11 cellular contexts compared by ENCODE assay signal in genomic region chr19:43562211-43562697, GRCh38. TPM values are rescaled to one million over a fixed set of nuclear protein-coding genes. Genes with fewer than 3 reads are reported as not detected.
DNase-seq lines count a peak whose midpoint lies in the region; ATAC-seq and TF ChIP-seq lines count a peak whose summit lies in the region.
"Had no signal": no experiment of that assay in that cellular context is flagged by ENCODE, and none has a peak within 500 bp of the region (broad histone marks: within the 10 kb centered on the region; RNA-seq: fewer than 3 reads in every experiment).

No MANE protein-coding gene starts in this region.

- CTCF ChIA-PET in IMR-90 (lab: Yijun Ruan, JAX): no interaction called here

- no peak overlapping the region for H3K56ac ChIP-seq in IMR-90 (ENCODE audit: extremely low read depth, insufficient read depth, low read length)

- H4K8ac ChIP-seq in IMR-90 (ENCODE audit: low read depth in 2 of 2, low read length in 2 of 2): peak overlapping the region in 1 of 2 experiments; percentile 35; a peak in 1 of 4 replicates

- peaks cover 29% of the 10 kb centered on the region for H3K9me1 ChIP-seq in IMR-90 (ENCODE audit: insufficient read depth, low read length)

- peak overlapping the region; percentile 75 to 91 (median 84) for H3K4me3 Mint-ChIP-seq in naive thymus-derived CD8-positive, alpha-beta T cell
- no peak overlapping the region for H3K4me3 Mint-ChIP-seq in GM23338

- H3F3A ChIP-seq in GM23338 (replicated peaks; ENCODE audit: low read depth): 0 out of 2 replicates have a peak, but pooled peaks cover 5% of the 10 kb centered on the region

- no peak for TF ChIP-seq CTCF in IMR-90 (conservative IDR thresholded peaks at IDR 0.05; ENCODE audit: low read depth, low read length)
- TF ChIP-seq CTCF in brain microvascular endothelial cell (IDR thresholded peaks at IDR 0.05; ENCODE audit: low read depth, low read length, missing control alignments): no peak
- no peak for TF ChIP-seq CTCF in GM23338 (conservative IDR thresholded peaks at IDR 0.05; ENCODE audit: low read depth in 2 of 2)

- H3K27me3 Mint-ChIP-seq in naive thymus-derived CD8-positive, alpha-beta T cell: no peaks in the 10 kb centered on the region
- peaks cover 2% of the 10 kb centered on the region for H3K27me3 Mint-ChIP-seq in GM23338 (ENCODE audit: insufficient read depth, low read depth, poor library complexity)

- no peak overlapping the region for H3K14ac ChIP-seq in IMR-90 (replicated peaks; ENCODE audit: low read depth, low read length)

- TF ChIP-seq RAD21 in IMR-90 (IDR thresholded peaks at IDR 0.05; ENCODE audit: low read length): no peak

- no TSS peak for BruUV-seq in IMR-90 (replicated peaks; lab: Mats Ljungman, UMichigan)

- intact Hi-C loops in IMR-90 (cut with micrococcal nuclease): no loop called here

- H3K36me3 ChIP-seq in BLaER1 treated with 17β-estradiol and CSF1 and Interleukin-3, amounts not matched to agents 10 nM and 100 nM: peaks cover 6 to 43% (median 21%) of the 10 kb centered on the region in 11 experiments; a peak in 19 of 22 replicates
- H3K36me3 ChIP-seq in IMR-90 (ENCODE audit: control insufficient read depth, insufficient read depth, low read length) (peaks cover 9% of the 10 kb centered on the region), brain microvascular endothelial cell (replicated peaks) (no peaks in the 10 kb centered on the region), GM23338 (ENCODE audit: insufficient read depth) (no peaks in the 10 kb centered on the region)
- H3K36me3 ChIP-seq: prostate gland had no signal

- peak overlapping the region; percentile 52 for H2AK9ac ChIP-seq in IMR-90 (replicated peaks; ENCODE audit: low read depth, low read length, poor library complexity)

- TF ChIP-seq POLR2A in IMR-90 (IDR thresholded peaks at IDR 0.05; ENCODE audit: low read depth, low read length): no peak

- H2AK5ac ChIP-seq in IMR-90 (ENCODE audit: low read depth, low read length): peak overlapping the region; percentile 89

- dilution Hi-C loops in IMR-90 (cut with HindIII; ENCODE audit: low sequenced_read_pairs, unreplicated experiment): no loop called here

- H3K27me3 ChIP-seq in BLaER1 treated with 17β-estradiol and CSF1 and Interleukin-3, amounts not matched to agents 10 nM and 100 nM: no peaks in the 10 kb centered on the region
- H3K27me3 ChIP-seq in IMR-90 (ENCODE audit: control insufficient read depth, insufficient read depth, low read length) (no peaks in the 10 kb centered on the region), brain microvascular endothelial cell (replicated peaks) (no peaks in the 10 kb centered on the region), GM23338 (ENCODE audit: insufficient read depth) (no peaks in the 10 kb centered on the region)

- H3K4me2 ChIP-seq in BLaER1 treated with 17β-estradiol and CSF1 and Interleukin-3, amounts not matched to agents 10 nM and 100 nM: peak overlapping the region; percentile 64 to 82 (median 70)
- H3K4me2 ChIP-seq in IMR-90 (ENCODE audit: low read depth, low read length) (no peak overlapping the region), GM23338 (no peak overlapping the region)
- H3K4me2 ChIP-seq: PC-9 had no signal

- H3K27ac ChIP-seq in BLaER1 treated with 17β-estradiol and CSF1 and Interleukin-3, amounts not matched to agents 10 nM and 100 nM: peak overlapping the region; percentile 79 to 98 (median 96)
- H3K27ac ChIP-seq in IMR-90 (ENCODE audit: insufficient read depth, low read length) (no peak overlapping the region), brain microvascular endothelial cell (peak overlapping the region; percentile 19), GM23338 (ENCODE audit: low read depth) (no peak overlapping the region)
- H3K27ac ChIP-seq: PC-9, prostate gland had no signal

- peak overlapping the region; percentile 7; the same call in 1 of the 2 replicates for H3K18ac ChIP-seq in IMR-90 (ENCODE audit: low read depth, low read length)

- H2BK20ac ChIP-seq in IMR-90 (ENCODE audit: low read depth, low read length): peak overlapping the region; percentile 31; the same call in 1 of the 2 replicates

- peak overlapping the region; percentile 68; the same call in 1 of the 2 replicates for H2BK120ac ChIP-seq in IMR-90 (ENCODE audit: low read depth, low read length)

- ATAC-seq in IMR-90 (ENCODE audit: low read depth): no peak
- ATAC-seq in naive thymus-derived CD8-positive, alpha-beta T cell: peak; percentile 6 to 8
- no peak for ATAC-seq in GM23338

- peaks cover 76 to 88% (median 82%) of the 10 kb centered on the region in 10 experiments for H3K4me1 ChIP-seq in BLaER1 treated with 17β-estradiol and CSF1 and Interleukin-3, amounts not matched to agents 10 nM and 100 nM
- H3K4me1 ChIP-seq in IMR-90 (ENCODE audit: control insufficient read depth, insufficient read depth, low read length) (peaks cover 5% of the 10 kb centered on the region), GM23338 (ENCODE audit: insufficient read depth) (no peaks in the 10 kb centered on the region)
- H3K4me1 ChIP-seq: prostate gland had no signal

- no peaks in the 10 kb centered on the region; a peak in 1 of 22 replicates for H4K20me1 ChIP-seq in BLaER1 treated with 17β-estradiol and CSF1 and Interleukin-3, amounts not matched to agents 10 nM and 100 nM
- H4K20me1 ChIP-seq in IMR-90 (ENCODE audit: insufficient read depth, low read length) (peaks cover 6% of the 10 kb centered on the region; the same call in 1 of the 2 replicates), GM23338 (replicated peaks; ENCODE audit: insufficient read depth) (no peaks in the 10 kb centered on the region; the same call in 1 of the 2 replicates)

- H2BK15ac ChIP-seq in IMR-90 (ENCODE audit: low read depth, low read length): peak overlapping the region; percentile 89; the same call in 1 of the 3 replicates

- H3K4me3 ChIP-seq in BLaER1 treated with 17β-estradiol and CSF1 and Interleukin-3, amounts not matched to agents 10 nM and 100 nM: peak overlapping the region in 5 of 10 experiments; percentile 2 to 28 (median 21); a peak in 5 of 20 replicates
- H3K4me3 ChIP-seq in IMR-90 (ENCODE audit: insufficient read depth, low read depth, low read length): no peak overlapping the region
- H3K4me3 ChIP-seq in brain microvascular endothelial cell (ENCODE audit: low read depth, low read length): no peak overlapping the region
- H3K4me3 ChIP-seq in GM23338: no peak overlapping the region
- H3K4me3 ChIP-seq: PC-9, prostate gland had no signal

- peak overlapping the region; percentile 49 for H4K91ac ChIP-seq in IMR-90 (ENCODE audit: insufficient read depth, low read depth, low read length)

- DNase-seq in IMR-90: no peak
- no peak for DNase-seq in brain microvascular endothelial cell
- DNase-seq in naive thymus-derived CD8-positive, alpha-beta T cell: peak in 2 of 10 donors; percentile 5 to 15
- DNase-seq in NCI-H510A treated with DMSO at 0.1 percent for 48 hours (lab: John Stamatoyannopoulos, UW): no peak
- DNase-seq in dedifferentiated amniotic fluid mesenchymal stem cell (ENCODE audit: extremely low spot score): no peak
- DNase-seq in NCI-H2029 (lab: John Stamatoyannopoulos, UW): no peak
- no peak for DNase-seq in GM23338 (ENCODE audit: low spot score)
- DNase-seq: cortex of kidney, PC-9 had no signal

- in situ Hi-C loops in IMR-90 (cut with MboI; ENCODE audit: low sequenced_read_pairs): no loop called here
- in situ Hi-C loops in brain microvascular endothelial cell (cut with HindIII; ENCODE audit: low pct_ligation_motif_present, low sequenced_read_pairs): no loop called here

- no peak overlapping the region for H3K23ac ChIP-seq in IMR-90 (ENCODE audit: low read depth, low read length)

- POLR2A ChIA-PET in IMR-90 (lab: Charles Lee; ENCODE audit: unreplicated experiment): interaction anchor here (0.6 kb wide), 1 partner anchor 29 kb away, joined by 3 read pairs; no protein-coding TSS in a partner anchor
- POLR2A ChIA-PET in naive thymus-derived CD8-positive, alpha-beta T cell (lab: Charles Lee): interaction anchor here (0.6 to 7.6 kb wide), 9 partner anchors 12 to 102 kb away, joined by 3 to 35 read pairs (median 4); partner anchors contain the start of genes IRGQ, PINLYP, XRCC1 and ZNF576

- H3K79me1 ChIP-seq in IMR-90 (ENCODE audit: low read depth in 1 of 2, low read length in 2 of 2): peaks cover 16 to 51% of the 10 kb centered on the region in 2 experiments; a peak in 3 of 4 replicates

- H3K79me2 ChIP-seq in GM23338 (replicated peaks; ENCODE audit: insufficient read depth): no peaks in the 10 kb centered on the region

- H3K9me3 Mint-ChIP-seq in naive thymus-derived CD8-positive, alpha-beta T cell: peaks cover 0 to 1% (median 0%) of the 10 kb centered on the region in 9 donors
- H3K9me3 Mint-ChIP-seq in GM23338: no peaks in the 10 kb centered on the region

- no peaks in the 10 kb centered on the region; a peak in 1 of 22 replicates for H3K9me3 ChIP-seq in BLaER1 treated with 17β-estradiol and CSF1 and Interleukin-3, amounts not matched to agents 10 nM and 100 nM (replicated peaks in 1 of 11)
- no peaks in the 10 kb centered on the region for H3K9me3 ChIP-seq in IMR-90 (ENCODE audit: control insufficient read depth, insufficient read depth, low read length)
- H3K9me3 ChIP-seq: prostate gland had no signal

- H2AFZ ChIP-seq in IMR-90 (replicated peaks; ENCODE audit: low read length, poor library complexity): no peak overlapping the region
- no peak overlapping the region for H2AFZ ChIP-seq in GM23338
- H2AFZ ChIP-seq: PC-9 had no signal

- 100% methylated on average over 2 of the region's 6 CpGs; no CpG with 5 or more reads in 1 of the 2 experiments for WGBS in IMR-90 (ENCODE audit: extremely low coverage in 2 of 2, insufficient read length in 1 of 2), 2 experiments

- H3K27ac Mint-ChIP-seq in naive thymus-derived CD8-positive, alpha-beta T cell: peak overlapping the region; percentile 91 to 98 (median 96)
- no peak overlapping the region for H3K27ac Mint-ChIP-seq in GM23338

- no peaks in the 10 kb centered on the region for H3K9me2 ChIP-seq in GM23338 (ENCODE audit: insufficient read depth)

- H3K4me1 Mint-ChIP-seq in naive thymus-derived CD8-positive, alpha-beta T cell: peaks cover 35 to 69% (median 67%) of the 10 kb centered on the region in 4 donors
- no peaks in the 10 kb centered on the region for H3K4me1 Mint-ChIP-seq in GM23338

- H2BK5ac ChIP-seq in IMR-90 (ENCODE audit: low read depth, low read length, poor library complexity, severe bottlenecking): peak overlapping the region; percentile 58

- H3K9ac ChIP-seq in BLaER1 treated with 17β-estradiol and CSF1 and Interleukin-3, amounts not matched to agents 10 nM and 100 nM: peak overlapping the region; percentile 53 to 84 (median 74); a peak in 21 of 22 replicates
- H3K9ac ChIP-seq in IMR-90 (ENCODE audit: low read depth, low read length): no peak overlapping the region

- H3K4ac ChIP-seq in IMR-90 (ENCODE audit: low read depth, low read length): peak overlapping the region; percentile 71

- peaks cover 0 to 35% (median 1%) of the 10 kb centered on the region in 3 donors for H3K36me3 Mint-ChIP-seq in naive thymus-derived CD8-positive, alpha-beta T cell
- H3K36me3 Mint-ChIP-seq in GM23338 (ENCODE audit: low read depth): peaks cover 23% of the 10 kb centered on the region

- no peak overlapping the region; the same call in 1 of the 2 replicates for H4K5ac ChIP-seq in IMR-90 (ENCODE audit: low read depth, low read length)

RNA-seq across cellular contexts. Expression of gene XRCC1, which starts 13.1 kb away (rescaled TPM):
- total RNA-seq in IMR-90 (2012; rRNA removed): 12.2 and 12.5 TPM in 2 replicates
- 21.3 and 25.9 TPM in 2 replicates for polyA plus RNA-seq in IMR-90 (2012; rRNA removed)
- 18.9 and 21.7 TPM in 2 replicates for polyA plus RNA-seq in IMR-90 (2012; cell fraction: cytosol; rRNA removed)
- 14.3 and 17.2 TPM in 2 replicates for polyA plus RNA-seq in IMR-90 (2012; cell fraction: nucleus; rRNA removed; ENCODE audit: low replicate concordance)
- 10 to 100 TPM; 38.2 to 39.0 TPM for total RNA-seq in naive thymus-derived CD8-positive, alpha-beta T cell
- polyA plus RNA-seq in naive thymus-derived CD8-positive, alpha-beta T cell: 10 to 100 TPM; 16.8 to 34.6 (median 33.7) TPM
- total RNA-seq in GM23338 (2014; rRNA removed; shearing (Covaris generic)): 45.8 and 49.5 TPM in 2 replicates
- 32.0 and 35.3 TPM in 2 replicates for polyA plus RNA-seq in GM23338 (2016; fragmentation: Nextera tagmentation; extraction: Ambion mirVana)

RNA-seq across cellular contexts. Expression of gene PINLYP, which starts 13.3 kb away (rescaled TPM):
- total RNA-seq in IMR-90 (2012; rRNA removed): 0.54 and 0.83 TPM in 2 replicates
- polyA plus RNA-seq in IMR-90 (2012; rRNA removed): 1.0 and 1.4 TPM in 2 replicates
- 1.0 and 1.5 TPM in 2 replicates for polyA plus RNA-seq in IMR-90 (2012; cell fraction: cytosol; rRNA removed)
- polyA plus RNA-seq in IMR-90 (2012; cell fraction: nucleus; rRNA removed; ENCODE audit: low replicate concordance): 2.4 and 3.2 TPM in 2 replicates
- total RNA-seq in naive thymus-derived CD8-positive, alpha-beta T cell: 1 to 10 TPM; 2.5 to 2.7 TPM
- 1 to 10 TPM in 2 of 3 donors, under 1 TPM in 1; 0.68 to 2.3 (median 1.7) TPM for polyA plus RNA-seq in naive thymus-derived CD8-positive, alpha-beta T cell
- 4.3 and 7.8 TPM in 2 replicates for total RNA-seq in GM23338 (2014; rRNA removed; shearing (Covaris generic))
- 11.1 and 12.1 TPM in 2 replicates for polyA plus RNA-seq in GM23338 (2016; fragmentation: Nextera tagmentation; extraction: Ambion mirVana)

RNA-seq across cellular contexts. Expression of gene ZNF575, which starts 29.3 kb away (rescaled TPM):
- total RNA-seq in IMR-90 (2012; rRNA removed): not detected in 2 replicates
- polyA plus RNA-seq in IMR-90 (2012; rRNA removed): 0.77 and 0.87 TPM in 2 replicates
- 0.60 and 1.3 TPM in 2 replicates for polyA plus RNA-seq in IMR-90 (2012; cell fraction: cytosol; rRNA removed)
- 1.1 and 1.6 TPM in 2 replicates for polyA plus RNA-seq in IMR-90 (2012; cell fraction: nucleus; rRNA removed; ENCODE audit: low replicate concordance)
- 1 to 10 TPM; 5.1 to 5.3 TPM for total RNA-seq in naive thymus-derived CD8-positive, alpha-beta T cell
- 1 to 10 TPM; 1.7 to 4.1 (median 3.0) TPM for polyA plus RNA-seq in naive thymus-derived CD8-positive, alpha-beta T cell
- 0.10 TPM in 1 of 2 replicates, not detected in the other for total RNA-seq in GM23338 (2014; rRNA removed; shearing (Covaris generic))
- 0.42 and 0.65 TPM in 2 replicates for polyA plus RNA-seq in GM23338 (2016; fragmentation: Nextera tagmentation; extraction: Ambion mirVana)

RNA-seq across cellular contexts. Expression of gene IRGQ, which starts 33.7 kb away (rescaled TPM):
- 9.0 and 10.8 TPM in 2 replicates for total RNA-seq in IMR-90 (2012; rRNA removed)
- 6.8 and 9.9 TPM in 2 replicates for polyA plus RNA-seq in IMR-90 (2012; rRNA removed)
- 4.8 and 5.9 TPM in 2 replicates for polyA plus RNA-seq in IMR-90 (2012; cell fraction: cytosol; rRNA removed)
- 24.0 and 30.1 TPM in 2 replicates for polyA plus RNA-seq in IMR-90 (2012; cell fraction: nucleus; rRNA removed; ENCODE audit: low replicate concordance)
- 10 to 100 TPM; 14.9 to 15.7 TPM for total RNA-seq in naive thymus-derived CD8-positive, alpha-beta T cell
- polyA plus RNA-seq in naive thymus-derived CD8-positive, alpha-beta T cell: 1 to 10 TPM in 1 of 3 donors, under 1 TPM in 2; 0.37 to 1.1 (median 0.82) TPM
- 49.6 and 72.7 TPM in 2 replicates for total RNA-seq in GM23338 (2014; rRNA removed; shearing (Covaris generic))
- polyA plus RNA-seq in GM23338 (2016; fragmentation: Nextera tagmentation; extraction: Ambion mirVana): 8.4 and 8.7 TPM in 2 replicates

RNA-seq across cellular contexts. Expression of gene ZNF576, which starts 34.1 kb away (rescaled TPM):
- total RNA-seq in IMR-90 (2012; rRNA removed): 8.6 and 13.8 TPM in 2 replicates
- 19.5 and 24.9 TPM in 2 replicates for polyA plus RNA-seq in IMR-90 (2012; rRNA removed)
- 15.5 and 19.7 TPM in 2 replicates for polyA plus RNA-seq in IMR-90 (2012; cell fraction: cytosol; rRNA removed)
- polyA plus RNA-seq in IMR-90 (2012; cell fraction: nucleus; rRNA removed; ENCODE audit: low replicate concordance): 8.5 and 11.8 TPM in 2 replicates
- 10 to 100 TPM; 17.1 to 17.8 TPM for total RNA-seq in naive thymus-derived CD8-positive, alpha-beta T cell
- polyA plus RNA-seq in naive thymus-derived CD8-positive, alpha-beta T cell: 10 to 100 TPM in 1 of 3 donors, 1 to 10 TPM in 2; 6.2 to 10.4 (median 9.3) TPM
- 5.9 and 14.1 TPM in 2 replicates for total RNA-seq in GM23338 (2014; rRNA removed; shearing (Covaris generic))
- 15.5 and 16.9 TPM in 2 replicates for polyA plus RNA-seq in GM23338 (2016; fragmentation: Nextera tagmentation; extraction: Ambion mirVana)

Comparison
In these comparisons a context has a peak if more than half of its experiments do, and no peak if none do; other contexts are left out.
1. H3K27ac ChIP-seq: peak in BLaER1 treated with 17β-estradiol and CSF1 and Interleukin-3, amounts not matched to agents 10 nM and 100 nM (11 of 11) and brain microvascular endothelial cell (single experiment); none in IMR-90 (single experiment) and GM23338 (single experiment).
2. H3K4me2 ChIP-seq: peak in BLaER1 treated with 17β-estradiol and CSF1 and Interleukin-3, amounts not matched to agents 10 nM and 100 nM (11 of 11); none in IMR-90 (single experiment) and GM23338 (single experiment).
3. ATAC-seq: peak in naive thymus-derived CD8-positive, alpha-beta T cell (2 of 2); none in IMR-90 (single experiment) and GM23338 (single experiment).